Comparison of ENCODE assay signal across 20 cellular contexts in the genomic region with DNA sequence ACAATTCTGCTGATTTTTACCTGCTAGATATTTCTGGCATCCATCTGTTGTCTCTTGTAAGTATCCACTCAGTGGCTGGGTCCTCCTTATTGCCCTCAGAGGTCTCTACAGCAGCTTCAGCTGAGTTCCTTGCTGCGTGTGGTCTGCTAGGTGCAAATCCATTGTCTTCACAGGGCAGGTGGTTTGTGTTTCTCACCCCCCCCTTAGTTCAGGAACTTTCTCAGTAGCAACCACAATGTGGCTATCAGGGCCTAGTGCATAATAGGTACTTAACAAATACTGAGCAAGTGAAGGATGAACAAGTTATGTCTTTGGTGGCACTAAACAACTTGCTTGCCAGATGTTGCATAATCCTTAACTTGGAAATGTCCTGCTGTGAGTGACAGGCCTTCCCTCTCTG.
A peak's percentile ranks its signal among the peaks of the same experiment; 100 is the strongest.
DNase-seq lines count a peak whose midpoint lies in the region; ATAC-seq and TF ChIP-seq lines count a peak whose summit lies in the region.
"Had no signal": no experiment of that assay in that cellular context is flagged by ENCODE, and none has a peak within 500 bp of the region (broad histone marks: within the 10 kb centered on the region; RNA-seq: fewer than 3 reads in every experiment).

No MANE protein-coding gene starts in this region.

- H3K27me3 ChIP-seq in A673 (replicated peaks; ENCODE audit: insufficient read depth, low read depth, low read length, poor library complexity) (peaks cover 20% of the 10 kb centered on the region), MM.1S (replicated peaks; ENCODE audit: insufficient read depth, low read length) (no peaks in the 10 kb centered on the region)
- H3K27me3 ChIP-seq in BLaER1 treated with 17β-estradiol and CSF1 and Interleukin-3, amounts not matched to agents 10 nM and 100 nM = no peaks in the 10 kb centered on the region
- H3K27me3 ChIP-seq: BE2C had no signal

- POLR2A ChIA-PET in A673 (lab: Charles Lee; ENCODE audit: low non-redundant PET) = no interaction called here

- no peaks in the 10 kb centered on the region for H3K9me3 Mint-ChIP-seq in type B pancreatic cell
- H3K9me3 Mint-ChIP-seq: CD14-positive monocyte; CD4-positive, alpha-beta memory T cell had no signal

- H3K4me3 Mint-ChIP-seq in type B pancreatic cell = no peak overlapping the region
- H3K4me3 Mint-ChIP-seq: CD14-positive monocyte; CD4-positive, alpha-beta memory T cell had no signal

- no peak overlapping the region for H3K27ac ChIP-seq in A673 (ENCODE audit: low read depth, low read length, poor library complexity, severe bottlenecking)
- no peak overlapping the region for H3K27ac ChIP-seq in BLaER1 treated with 17β-estradiol and CSF1 and Interleukin-3, amounts not matched to agents 10 nM and 100 nM
- no peak overlapping the region for H3K27ac ChIP-seq in MM.1S (ENCODE audit: low read length)

- H3K4me3 ChIP-seq in A673 (ENCODE audit: low read depth, low read length, poor library complexity, severe bottlenecking) (no peak overlapping the region), MM.1S (ENCODE audit: low read length) (no peak overlapping the region)
- no peak overlapping the region for H3K4me3 ChIP-seq in BLaER1 treated with 17β-estradiol and CSF1 and Interleukin-3, amounts not matched to agents 10 nM and 100 nM

- no peaks in the 10 kb centered on the region for H3K9me2 ChIP-seq in MM.1S (replicated peaks; ENCODE audit: insufficient read depth, low read length)

- peaks cover 11% of the 10 kb centered on the region for H3K4me1 ChIP-seq in A673 (ENCODE audit: insufficient read depth, low read length, poor library complexity, severe bottlenecking)
- H3K4me1 ChIP-seq in BLaER1 treated with 17β-estradiol and CSF1 and Interleukin-3, amounts not matched to agents 10 nM and 100 nM = peaks cover 12 to 18% (median 13%) of the 10 kb centered on the region in 10 experiments; a peak in 18 of 20 replicates
- H3K4me1 ChIP-seq in MM.1S (ENCODE audit: low read length) = no peaks in the 10 kb centered on the region
- H3K4me1 ChIP-seq: BE2C had no signal

- no peaks in the 10 kb centered on the region for H3K9me3 ChIP-seq in A673 (ENCODE audit: low read depth, low read length, poor library complexity, severe bottlenecking)
- no peaks in the 10 kb centered on the region for H3K9me3 ChIP-seq in BLaER1 treated with 17β-estradiol and CSF1 and Interleukin-3, amounts not matched to agents 10 nM and 100 nM (replicated peaks in 1 of 11)
- no peaks in the 10 kb centered on the region for H3K9me3 ChIP-seq in MM.1S (replicated peaks; ENCODE audit: insufficient read depth, low read length)
- H3K9me3 ChIP-seq: BE2C had no signal

- DNase-seq in A673 (ENCODE audit: low spot score) = peak; percentile 17
- DNase-seq in MM.1S = peak; percentile 15
- peak; percentile 27 for DNase-seq in cerebellum (ENCODE audit: low spot score)
- no peak for DNase-seq in type B pancreatic cell (ENCODE audit: extremely low spot score, unreplicated experiment)
- DNase-seq in NOMO-1 (lab: John Stamatoyannopoulos, UW; ENCODE audit: unreplicated experiment in 2 of 2) = no peak
- DNase-seq in MV-4-11 (lab: John Stamatoyannopoulos, UW) = no peak
- DNase-seq: ACHN; BE2C; Calu3; CD4-positive, alpha-beta memory T cell; DMS153; DMS79; GDM1; GOT3; H7; KG1 had no signal

- no peaks in the 10 kb centered on the region for H3K79me2 ChIP-seq in MM.1S (ENCODE audit: low read length)

- TF ChIP-seq CTCF in A673 (conservative IDR thresholded peaks at IDR 0.05; ENCODE audit: low read depth, low read length) = no peak
- no peak for TF ChIP-seq CTCF in MM.1S (IDR thresholded peaks at IDR 0.05; ENCODE audit: low read length)
- TF ChIP-seq CTCF in type B pancreatic cell (conservative IDR thresholded peaks at IDR 0.05) = no peak

- H3K36me3 ChIP-seq in A673 (ENCODE audit: insufficient read depth, low read length, poor library complexity, severe bottlenecking) (no peaks in the 10 kb centered on the region), MM.1S (replicated peaks; ENCODE audit: insufficient read depth, low read length) (no peaks in the 10 kb centered on the region)
- H3K36me3 ChIP-seq in BLaER1 treated with 17β-estradiol and CSF1 and Interleukin-3, amounts not matched to agents 10 nM and 100 nM = no peaks in the 10 kb centered on the region
- H3K36me3 ChIP-seq: BE2C had no signal

- ATAC-seq in HG03108 (IDR thresholded peaks at IDR 0.05; ENCODE audit: unreplicated experiment) = no peak
- ATAC-seq: HCT116 had no signal

- no peaks in the 10 kb centered on the region for H3K4me1 Mint-ChIP-seq in type B pancreatic cell (ENCODE audit: unreplicated experiment)
- H3K4me1 Mint-ChIP-seq: CD14-positive monocyte had no signal

- no peaks in the 10 kb centered on the region for H4K20me1 ChIP-seq in BLaER1 treated with 17β-estradiol and CSF1 and Interleukin-3, amounts not matched to agents 10 nM and 100 nM
- no peaks in the 10 kb centered on the region for H4K20me1 ChIP-seq in MM.1S (ENCODE audit: insufficient read depth, low read length)

- BruUV-seq in A673 (replicated peaks; lab: Mats Ljungman, UMichigan) = no TSS peak

- peak overlapping the region in 8 of 11 experiments; percentile 30 to 63 (median 45); a peak in 7 of 22 replicates for H3K4me2 ChIP-seq in BLaER1 treated with 17β-estradiol and CSF1 and Interleukin-3, amounts not matched to agents 10 nM and 100 nM
- H3K4me2 ChIP-seq in MM.1S (ENCODE audit: low read depth, low read length) = no peak overlapping the region

- H3F3A ChIP-seq in MM.1S (ENCODE audit: insufficient read depth, low read length) = no peaks in the 10 kb centered on the region

- CTCF ChIA-PET in A673 (lab: Charles Lee) = no interaction called here

- no peaks in the 10 kb centered on the region for H3K36me3 Mint-ChIP-seq in type B pancreatic cell
- H3K36me3 Mint-ChIP-seq: CD14-positive monocyte; CD4-positive, alpha-beta memory T cell had no signal

- no peak overlapping the region for H3K27ac Mint-ChIP-seq in type B pancreatic cell
- H3K27ac Mint-ChIP-seq: CD14-positive monocyte; CD4-positive, alpha-beta memory T cell had no signal

- intact Hi-C loops in A673 (cut with micrococcal nuclease; ENCODE audit: unreplicated experiment) = no loop called here

- H3K27me3 Mint-ChIP-seq in type B pancreatic cell = peaks cover 30% of the 10 kb centered on the region

- no peak overlapping the region for H3K9ac ChIP-seq in BLaER1 treated with 17β-estradiol and CSF1 and Interleukin-3, amounts not matched to agents 10 nM and 100 nM
- no peak overlapping the region for H3K9ac ChIP-seq in MM.1S (ENCODE audit: low read length)

- no peak overlapping the region for H2AFZ ChIP-seq in MM.1S (ENCODE audit: low read length)

Comparison
In these comparisons a context has a peak if more than half of its experiments do, and no peak if none do; other contexts are left out.
1. DNase-seq: peak in A673 (single experiment), MM.1S (single experiment) and cerebellum (single experiment); none in type B pancreatic cell (single experiment), NOMO-1 (0 of 2) and MV-4-11 (single experiment).